In the genomic region with DNA sequence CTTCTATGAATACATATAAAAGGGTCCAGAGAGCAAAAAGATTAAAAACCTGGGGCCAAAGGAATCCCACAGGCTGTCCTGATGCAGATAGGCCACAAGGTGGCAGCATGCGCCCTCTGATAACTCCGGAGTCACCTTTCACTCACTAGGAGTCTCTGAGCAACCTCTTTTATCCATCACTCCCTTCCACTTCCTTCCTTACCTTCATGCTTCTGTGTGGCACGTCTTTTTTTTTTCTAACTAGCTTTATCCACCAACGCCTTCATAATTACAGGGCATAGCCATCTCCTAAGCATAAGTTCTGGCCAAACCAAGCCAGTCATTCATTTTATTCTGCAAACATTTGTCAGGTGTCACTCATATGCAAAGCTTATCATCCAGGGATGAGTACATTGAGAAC, we compare ENCODE assay signal across 9 cellular contexts. TPM values are rescaled to one million over a fixed set of nuclear protein-coding genes. Genes with fewer than 3 reads are reported as not detected.
A peak's percentile ranks its signal among the peaks of the same experiment; 100 is the strongest.
DNase-seq lines count a peak whose midpoint lies in the region; ATAC-seq and TF ChIP-seq lines count a peak whose summit lies in the region.
"Had no signal": no experiment of that assay in that cellular context is flagged by ENCODE, and none has a peak within 500 bp of the region (broad histone marks: within the 10 kb centered on the region; RNA-seq: fewer than 3 reads in every experiment).

No MANE protein-coding gene starts in this region.

- no peak overlapping the region for H3K9ac ChIP-seq in SU-DHL-6 (ENCODE audit: low read length)

- no peaks in the 10 kb centered on the region for H4K20me1 ChIP-seq in SU-DHL-6 (ENCODE audit: low read depth, low read length)

- peak; percentile 87 for TF ChIP-seq CTCF in GM13976 (IDR thresholded peaks at IDR 0.05; ENCODE audit: borderline replicate concordance, control extremely low read depth, extremely low read depth, insufficient read depth, missing control alignments)
- TF ChIP-seq CTCF in SU-DHL-6 (IDR thresholded peaks at IDR 0.05; ENCODE audit: insufficient read depth, low read length, poor library complexity, severe bottlenecking) = peak; percentile 70
- TF ChIP-seq CTCF in cardiac muscle cell (IDR thresholded peaks at IDR 0.05; ENCODE audit: low read depth, low read length) = peak; percentile 86

- H3K4me3 ChIP-seq in SU-DHL-6 (ENCODE audit: insufficient read depth, low read length, poor library complexity, severe bottlenecking) (no peak overlapping the region), cardiac muscle cell (no peak overlapping the region)

- peaks cover 9% of the 10 kb centered on the region for H3K27me3 Mint-ChIP-seq in activated naive CD8-positive, alpha-beta T cell treated with anti-CD3 and anti-CD28 coated beads, Interleukin-2, amount 10 ng/mL, durations not matched to agents 7 days and 5 days

- no peak overlapping the region for H3K27ac ChIP-seq in SU-DHL-6 (ENCODE audit: low read depth, low read length)
- H3K27ac ChIP-seq in cardiac muscle cell = no peak overlapping the region

- no peak overlapping the region for H2AFZ ChIP-seq in SU-DHL-6 (ENCODE audit: low read depth, low read length, severe bottlenecking)

- in situ Hi-C loops in GM13976 (cut with MboI; ENCODE audit: low sequenced_read_pairs, unreplicated experiment) = loop anchor here (5.0 kb wide), 1 partner anchor 130 kb away; no protein-coding TSS in a partner anchor

- no peak overlapping the region for H3K4me3 Mint-ChIP-seq in activated naive CD8-positive, alpha-beta T cell treated with anti-CD3 and anti-CD28 coated beads, Interleukin-2, amount 10 ng/mL, durations not matched to agents 7 days and 5 days

- H3K9me3 Mint-ChIP-seq in activated naive CD8-positive, alpha-beta T cell treated with anti-CD3 and anti-CD28 coated beads, Interleukin-2, amount 10 ng/mL, durations not matched to agents 7 days and 5 days = no peaks in the 10 kb centered on the region

- no peaks in the 10 kb centered on the region for H3K36me3 Mint-ChIP-seq in activated naive CD8-positive, alpha-beta T cell treated with anti-CD3 and anti-CD28 coated beads, Interleukin-2, amount 10 ng/mL, durations not matched to agents 7 days and 5 days

- H3K27me3 ChIP-seq in SU-DHL-6 (ENCODE audit: low read length) (no peaks in the 10 kb centered on the region), cardiac muscle cell (no peaks in the 10 kb centered on the region)

- H3K27ac Mint-ChIP-seq in activated naive CD8-positive, alpha-beta T cell treated with anti-CD3 and anti-CD28 coated beads, Interleukin-2, amount 10 ng/mL, durations not matched to agents 7 days and 5 days = no peak overlapping the region

- H3F3A ChIP-seq in SU-DHL-6 (ENCODE audit: insufficient read depth) = no peaks in the 10 kb centered on the region

- no peaks in the 10 kb centered on the region for H3K79me2 ChIP-seq in SU-DHL-6 (ENCODE audit: insufficient read depth, low read length)

- peak; percentile 56 for ATAC-seq in activated naive CD8-positive, alpha-beta T cell treated with anti-CD3 and anti-CD28 coated beads, Interleukin-2, amount 10 ng/mL, durations not matched to agents 7 days and 5 days (ENCODE audit: low read depth)
- ATAC-seq in HG03565 (IDR thresholded peaks at IDR 0.05; ENCODE audit: unreplicated experiment) (no peak), GM19351 (IDR thresholded peaks at IDR 0.05; ENCODE audit: unreplicated experiment) (no peak)

- POLR2A ChIA-PET in activated naive CD8-positive, alpha-beta T cell treated with anti-CD3 and anti-CD28 coated beads, Interleukin-2, amount 10 ng/mL, durations not matched to agents 7 days and 5 days (lab: Charles Lee) = no interaction called here

- no peak overlapping the region for H3K4me2 ChIP-seq in SU-DHL-6 (ENCODE audit: low read depth, low read length, poor library complexity, severe bottlenecking)

- H3K4me1 Mint-ChIP-seq in activated naive CD8-positive, alpha-beta T cell treated with anti-CD3 and anti-CD28 coated beads, Interleukin-2, amount 10 ng/mL, durations not matched to agents 7 days and 5 days = peaks cover 11% of the 10 kb centered on the region

- H3K36me3 ChIP-seq in SU-DHL-6 (ENCODE audit: low read length) (no peaks in the 10 kb centered on the region), cardiac muscle cell (no peaks in the 10 kb centered on the region)

- H3K4me1 ChIP-seq in cardiac muscle cell (ENCODE audit: low read depth) = no peaks in the 10 kb centered on the region

- peak; percentile 78 for DNase-seq in GM13976 (ENCODE audit: low spot score)
- DNase-seq in NCI-H1417 treated with DMSO at 0.1 percent for 48 hours (lab: John Stamatoyannopoulos, UW) = peak; percentile 61
- DNase-seq in activated naive CD8-positive, alpha-beta T cell treated with anti-CD3 and anti-CD28 coated beads, Interleukin-2, amount 10 ng/mL, durations not matched to agents 7 days and 5 days = peak; percentile 68
- peak; percentile 81 to 85 for DNase-seq in cardiac muscle cell (ENCODE audit: low read depth in 1 of 2, low spot score in 1 of 2)
- peak; percentile 37 for DNase-seq in putamen (ENCODE audit: low spot score)

- no peaks in the 10 kb centered on the region for H3K9me2 ChIP-seq in SU-DHL-6 (replicated peaks; ENCODE audit: insufficient read depth, low read length)

- H3K9me3 ChIP-seq in SU-DHL-6 (ENCODE audit: insufficient read depth, low read length) (no peaks in the 10 kb centered on the region), cardiac muscle cell (ENCODE audit: low read depth) (no peaks in the 10 kb centered on the region)

RNA-seq across cellular contexts. Expression of gene PGLYRP4, which starts 3.9 kb away (rescaled TPM):
- not detected for total RNA-seq in activated naive CD8-positive, alpha-beta T cell treated with anti-CD3 and anti-CD28 coated beads, Interleukin-2, amount 10 ng/mL, durations not matched to agents 7 days and 5 days
- total RNA-seq in cardiac muscle cell = not detected in 2 replicates
- polyA plus RNA-seq in cardiac muscle cell = 0.33 TPM in 1 of 2 replicates, not detected in the other
- total RNA-seq: pulmonary artery endothelial cell had no signal

RNA-seq across cellular contexts. Expression of gene S100A9, which starts 5.1 kb away (rescaled TPM):
- total RNA-seq in activated naive CD8-positive, alpha-beta T cell treated with anti-CD3 and anti-CD28 coated beads, Interleukin-2, amount 10 ng/mL, durations not matched to agents 7 days and 5 days = 1 to 10 TPM; 4.5 to 4.8 TPM
- total RNA-seq in cardiac muscle cell = 0.74 and 1.3 TPM in 2 replicates
- polyA plus RNA-seq in cardiac muscle cell = 3.0 TPM in 1 of 2 replicates, not detected in the other

RNA-seq across cellular contexts. Expression of gene S100A12, which starts 22.9 kb away (rescaled TPM):
- total RNA-seq in activated naive CD8-positive, alpha-beta T cell treated with anti-CD3 and anti-CD28 coated beads, Interleukin-2, amount 10 ng/mL, durations not matched to agents 7 days and 5 days = not detected
- total RNA-seq in cardiac muscle cell = not detected in 2 replicates
- not detected in 2 replicates for polyA plus RNA-seq in cardiac muscle cell
- total RNA-seq: pulmonary artery endothelial cell had no signal

RNA-seq across cellular contexts. Expression of gene S100A8, which starts 38.4 kb away (rescaled TPM):
- total RNA-seq in activated naive CD8-positive, alpha-beta T cell treated with anti-CD3 and anti-CD28 coated beads, Interleukin-2, amount 10 ng/mL, durations not matched to agents 7 days and 5 days = 1 to 10 TPM in 1 of 2 experiments, under 1 TPM in 1; 0.94 to 1.2 TPM
- 1.9 TPM in 1 of 2 replicates, not detected in the other for total RNA-seq in cardiac muscle cell
- 4.4 and 12.2 TPM in 2 replicates for polyA plus RNA-seq in cardiac muscle cell
- total RNA-seq: pulmonary artery endothelial cell had no signal

RNA-seq across cellular contexts. Expression of gene PGLYRP3, which starts 39.8 kb away (rescaled TPM):
- not detected for total RNA-seq in activated naive CD8-positive, alpha-beta T cell treated with anti-CD3 and anti-CD28 coated beads, Interleukin-2, amount 10 ng/mL, durations not matched to agents 7 days and 5 days
- not detected in 2 replicates for total RNA-seq in cardiac muscle cell
- polyA plus RNA-seq in cardiac muscle cell = not detected in 2 replicates
- total RNA-seq: pulmonary artery endothelial cell had no signal
